In genomic region chr1:85276290-85277026, GRCh38 we compare ENCODE assay signal across 8 cellular contexts. TPM values are rescaled to one million over a fixed set of nuclear protein-coding genes. Genes with fewer than 3 reads are reported as not detected.
DNase-seq lines count a peak whose midpoint lies in the region; ATAC-seq and TF ChIP-seq lines count a peak whose summit lies in the region.

BCL10 (minus strand) TSS chr1:85276632; CDS start chr1:85276352, 280 bp downstream.

- H3K36me3 ChIP-seq in prostate gland, result no peaks in the 10 kb centered on the region
- no peaks in the 10 kb centered on the region for H3K36me3 ChIP-seq in urinary bladder (ENCODE audit: insufficient read depth)

- no peaks in the 10 kb centered on the region for H3K4me1 ChIP-seq in prostate gland (replicated peaks)
- no peaks in the 10 kb centered on the region for H3K4me1 ChIP-seq in urinary bladder (ENCODE audit: insufficient read depth)

- TF ChIP-seq POLR2A in prostate gland (IDR thresholded peaks at IDR 0.05), result peak; percentile 97

- H3K27ac ChIP-seq in prostate gland, result peak within 1 kb of the TSS; percentile 97 to 98
- H3K27ac ChIP-seq in urinary bladder (ENCODE audit: low read depth), result peak within 1 kb of the TSS; percentile 92

- no peaks in the 10 kb centered on the region for H3K9me3 ChIP-seq in prostate gland

- H3K27me3 ChIP-seq in prostate gland (replicated peaks; ENCODE audit: insufficient read depth), result no peaks in the 10 kb centered on the region

- intact Hi-C loops in T-helper 2 cell treated with Interferon-gamma antibody and Interleukin-4, amounts not matched to agents 100 ng/mL and 5 ng/mL, for 36 hours (cut with micrococcal nuclease), result loop anchor here (1.0 to 10.0 kb wide), 14 partner anchors 17 to 1638 kb away; partner anchors contain the start of genes C1orf52, CTBS, GNG5 and HS2ST1
- intact Hi-C loops in left ventricle myocardium superior (cut with micrococcal nuclease) (no loop called here), prostate gland (cut with DNase I) (no loop called here)

- 1% methylated on average over 56 of the region's 72 CpGs for WGBS in prostate gland
- WGBS in urinary bladder, result under 1% methylated on average over 71 of the region's 72 CpGs

- peak in 1 of 4 experiments; percentile 14 for TF ChIP-seq CTCF in prostate gland (IDR thresholded peaks at IDR 0.05)

- ATAC-seq in GM18499 (IDR thresholded peaks at IDR 0.05; ENCODE audit: insufficient read depth, unreplicated experiment) (peak; percentile 83), HG02943 (IDR thresholded peaks at IDR 0.05; ENCODE audit: low read depth, unreplicated experiment) (peak; percentile 96), left ventricle myocardium superior (peak; percentile 99)

- H3K4me3 ChIP-seq in prostate gland (peak within 1 kb of the TSS; percentile 86 to 91), urinary bladder (ENCODE audit: low read depth, low read length) (peak within 1 kb of the TSS; percentile 59)

- peak; percentile 84 for DNase-seq in NCI-H187 treated with DMSO at 0.1 percent for 48 hours (lab: John Stamatoyannopoulos, UW)
- DNase-seq in anterior cingulate cortex (lab: John Stamatoyannopoulos, UW), result peak; percentile 58 to 99 (median 98)
- DNase-seq in left ventricle myocardium superior, result peak; percentile 100
- DNase-seq in prostate gland (ENCODE audit: low spot score), result peak; percentile 99

RNA-seq across cellular contexts. Expression of gene BCL10, which starts in this region (rescaled TPM):
- 26.9 and 27.3 TPM in 2 replicates for total RNA-seq in T-helper 2 cell treated with Interferon-gamma antibody and Interleukin-4, amounts not matched to agents 100 ng/mL and 5 ng/mL, for 36 hours
- 8.4 TPM for total RNA-seq in left ventricle myocardium superior
- total RNA-seq in prostate gland, result 10 to 100 TPM; 17.3 to 18.4 TPM
- 36.6 TPM for total RNA-seq in urinary bladder
- 9.6 TPM for polyA plus RNA-seq in urinary bladder

Comparison
In these comparisons a context has a peak if more than half of its experiments do, and no peak if none do; other contexts are left out.
1. Peak in every context shown above with its lines: DNase-seq, ATAC-seq, H3K4me3 ChIP-seq and H3K27ac ChIP-seq.